Comparison of ENCODE assay signal across 8 cellular contexts in the genomic region with DNA sequence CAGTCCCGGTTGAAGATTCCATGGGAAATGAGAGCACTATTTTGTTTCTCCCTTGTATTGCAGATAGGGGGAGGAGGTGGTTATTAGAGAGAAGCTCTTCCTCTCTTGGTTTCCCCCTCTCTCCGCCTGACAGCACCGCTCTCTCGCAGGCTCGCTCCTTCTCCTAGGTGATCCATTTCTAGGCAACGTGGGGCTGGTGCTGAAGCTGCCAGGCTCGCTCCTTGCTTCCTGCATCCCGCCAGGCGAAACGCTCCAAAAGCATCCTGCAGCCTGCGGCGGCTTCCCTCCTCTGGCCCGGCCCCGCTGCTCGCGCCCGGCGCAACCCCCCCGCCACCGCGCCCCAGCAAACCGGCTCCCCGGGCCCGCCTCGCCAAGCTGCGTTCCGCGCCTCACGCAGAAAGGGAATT. TPM values are rescaled to one million over a fixed set of nuclear protein-coding genes. Genes with fewer than 3 reads are reported as not detected.
DNase-seq lines count a peak whose midpoint lies in the region; ATAC-seq, FAIRE-seq and TF ChIP-seq lines count a peak whose summit lies in the region.

A gene (plus strand): TSS at position 346 of the 407 bp plus-strand sequence.

- no peaks in the 10 kb centered on the region for H3K36me3 ChIP-seq in PC-3 (ENCODE audit: low read depth, low read length)

- no peaks in the 10 kb centered on the region for H3K9me3 ChIP-seq in PC-3 (ENCODE audit: low read length)

- peak within 1 kb of the TSS; percentile 75 for H3K4me3 Mint-ChIP-seq in progenitor cell of endocrine pancreas (ENCODE audit: low read depth)

- POLR2A ChIA-PET in PC-3 (lab: Charles Lee; ENCODE audit: unreplicated experiment): interaction anchor here (0.7 kb wide), 1 partner anchor 60 kb away, joined by 5 read pairs; no protein-coding TSS in a partner anchor

- peak; percentile 32 for ATAC-seq in PC-3
- ATAC-seq in HG02970 (IDR thresholded peaks at IDR 0.05; ENCODE audit: low FRiP score, unreplicated experiment): no peak

- CTCF ChIA-PET in PC-3 (lab: Charles Lee): interaction anchor here (0.6 to 0.7 kb wide), 2 partner anchors 56 to 897 kb away, joined by 3 read pairs; no protein-coding TSS in a partner anchor

- H3K4me1 Mint-ChIP-seq in progenitor cell of endocrine pancreas (ENCODE audit: low read depth): peaks cover 19% of the 10 kb centered on the region

- H2AFZ ChIP-seq in PC-3 (ENCODE audit: low read length): peak within 1 kb of the TSS; percentile 92

- no peak for FAIRE-seq in GM12891 (lab: Jason Lieb, UNC)

- H3K36me3 Mint-ChIP-seq in progenitor cell of endocrine pancreas (ENCODE audit: insufficient read depth): no peaks in the 10 kb centered on the region

- peak; percentile 30 for TF ChIP-seq CTCF in PC-3 (conservative IDR thresholded peaks at IDR 0.05; ENCODE audit: low read depth, low read length)
- no peak for TF ChIP-seq CTCF in progenitor cell of endocrine pancreas (IDR thresholded peaks at IDR 0.05; ENCODE audit: unreplicated experiment)

- H3K4me3 ChIP-seq in PC-3 (ENCODE audit: low read length): peak within 1 kb of the TSS; percentile 80

- H3K9me3 Mint-ChIP-seq in progenitor cell of endocrine pancreas (ENCODE audit: low read depth): no peaks in the 10 kb centered on the region

- no peaks in the 10 kb centered on the region for H3K27me3 ChIP-seq in PC-3 (ENCODE audit: low read length)

- DNase-seq in GM03348 (ENCODE audit: low spot score) (peak; percentile 11), PC-3 (peak; percentile 44), head of caudate nucleus (peak; percentile 44 to 91 (median 80)), progenitor cell of endocrine pancreas (ENCODE audit: low spot score, unreplicated experiment) (peak; percentile 28), GM12891 (ENCODE audit: insufficient read length, low spot score) (no peak), GDM1 (lab: John Stamatoyannopoulos, UW) (no peak)
- no peak for DNase-seq in stimulated activated CD4-positive, alpha-beta T cell treated with anti-CD3 and anti-CD28 coated beads, Interleukin-15, amount 100 ng/mL, for 24 hours

- peaks cover 11% of the 10 kb centered on the region; the same call in 1 of the 2 replicates for H3K4me1 ChIP-seq in PC-3 (ENCODE audit: insufficient read depth, low read length)

- H3F3A ChIP-seq in PC-3 (ENCODE audit: low read length, unreplicated experiment): no peaks in the 10 kb centered on the region

- no TSS peak for BruUV-seq in PC-3 (replicated peaks; lab: Mats Ljungman, UMichigan)

- intact Hi-C loops in PC-3 (cut with micrococcal nuclease) (loop anchor here (2.0 to 10.0 kb wide), 4 partner anchors 69 to 1989 kb away; no protein-coding TSS in a partner anchor), head of caudate nucleus (cut with DNase I) (no loop called here)

- no peaks in the 10 kb centered on the region for H4K20me1 ChIP-seq in PC-3 (ENCODE audit: low read length)

- no peaks in the 10 kb centered on the region for H3K79me2 ChIP-seq in PC-3 (ENCODE audit: low read length)

- H3K9me2 ChIP-seq in PC-3 (replicated peaks; ENCODE audit: low read length): no peaks in the 10 kb centered on the region

- H3K9ac ChIP-seq in PC-3 (ENCODE audit: low read length): peak within 1 kb of the TSS; percentile 48; the same call in 1 of the 2 replicates

- H3K27ac ChIP-seq in PC-3 (ENCODE audit: low read length): no peak within 1 kb of the TSS

- H3K27me3 Mint-ChIP-seq in progenitor cell of endocrine pancreas: peaks cover 57% of the 10 kb centered on the region

- H3K4me2 ChIP-seq in PC-3 (ENCODE audit: low read length): peak within 1 kb of the TSS; percentile 95

- TF ChIP-seq POLR2A in GM12891 (IDR thresholded peaks at IDR 0.05; ENCODE audit: low read depth, low read length): no peak

- H3K27ac Mint-ChIP-seq in progenitor cell of endocrine pancreas: no peak within 1 kb of the TSS

TF ChIP-seq in GM12891, 5 proteins besides CTCF, POLR2A, EP300 and RAD21:
- no peak for TF ChIP-seq TAF1 (IDR thresholded peaks at IDR 0.05; ENCODE audit: low read depth, low read length)
- no peak for TF ChIP-seq PAX5 (IDR thresholded peaks at IDR 0.05; ENCODE audit: insufficient read depth, low read length, severe bottlenecking)
- TF ChIP-seq POLR2AphosphoS5 (IDR thresholded peaks at IDR 0.05; ENCODE audit: low read depth, low read length): no peak
- TF ChIP-seq POU2F2 (IDR thresholded peaks at IDR 0.05; ENCODE audit: low read depth, low read length): no peak
- no peak for TF ChIP-seq SPI1 (IDR thresholded peaks at IDR 0.05; ENCODE audit: low read depth, low read length)

RNA-seq across cellular contexts. Expression of the gene that starts here (rescaled TPM):
- 2.2 and 3.5 TPM in 2 replicates for total RNA-seq in PC-3 (2014; rRNA removed)
- total RNA-seq in progenitor cell of endocrine pancreas: 0.18 and 0.69 TPM in 2 replicates
- polyA plus RNA-seq in GM12891 (2012; ENCODE audit: low read depth, missing spikeins): not detected

Comparison
In these comparisons a context has a peak if more than half of its experiments do, and no peak if none do; other contexts are left out.
1. Peak in DNase-seq in progenitor cell of endocrine pancreas; RNA of the gene not detected or under 1 TPM.
2. DNase-seq: peak in GM03348 (single experiment), PC-3 (single experiment) and head of caudate nucleus (42 of 42); none in GM12891 (single experiment), stimulated activated CD4-positive, alpha-beta T cell treated with anti-CD3 and anti-CD28 coated beads, Interleukin-15, amount 100 ng/mL, for 24 hours (single experiment) and GDM1 (single experiment).